9 cellular contexts compared by ENCODE assay signal in genomic region chr1:81876901-81877750, GRCh38.
DNase-seq lines count a peak whose midpoint lies in the region; ATAC-seq, FAIRE-seq and TF ChIP-seq lines count a peak whose summit lies in the region.
"Had no signal": no experiment of that assay in that cellular context is flagged by ENCODE, and none has a peak within 500 bp of the region (broad histone marks: within the 10 kb centered on the region; RNA-seq: fewer than 3 reads in every experiment).

No MANE protein-coding gene starts in this region.

- peak overlapping the region; percentile 9 for H3K4me3 ChIP-seq in epithelial cell of proximal tubule (ENCODE audit: low read depth, low read length)
- H3K4me3 ChIP-seq in mucosa of descending colon, result no peak overlapping the region

- no peak for FAIRE-seq in D721Med (lab: Jason Lieb, UNC)

- no peaks in the 10 kb centered on the region for H3K27me3 Mint-ChIP-seq in Calu3 (ENCODE audit: unreplicated experiment)

- no peaks in the 10 kb centered on the region for H3K9me3 Mint-ChIP-seq in Calu3 (ENCODE audit: low read depth, unreplicated experiment)

- no peaks in the 10 kb centered on the region for H3K4me1 ChIP-seq in mucosa of descending colon (ENCODE audit: low read depth)

- TF ChIP-seq CTCF in Calu3 (IDR thresholded peaks at IDR 0.05; ENCODE audit: unreplicated experiment), result no peak
- TF ChIP-seq CTCF in epithelial cell of proximal tubule (conservative IDR thresholded peaks at IDR 0.05; ENCODE audit: low read depth, low read length), result no peak
- TF ChIP-seq CTCF in mucosa of descending colon (IDR thresholded peaks at IDR 0.05), result no peak
- no peak for TF ChIP-seq CTCF in D721Med (IDR thresholded peaks at IDR 0.05; ENCODE audit: insufficient read depth, missing control alignments)

- H3K27ac Mint-ChIP-seq in Calu3 (ENCODE audit: unreplicated experiment), result peak overlapping the region; percentile 15

- peak; percentile 87 for ATAC-seq in mucosa of descending colon
- ATAC-seq in HG03521 (IDR thresholded peaks at IDR 0.05; ENCODE audit: unreplicated experiment), result no peak

- peaks cover 8% of the 10 kb centered on the region for H3K36me3 Mint-ChIP-seq in Calu3 (ENCODE audit: insufficient read depth, unreplicated experiment)

- no peak overlapping the region for H3K4me3 Mint-ChIP-seq in Calu3 (ENCODE audit: low read depth, unreplicated experiment)

- BruUV-seq in Calu3 (replicated peaks; lab: Mats Ljungman, UMichigan), result no TSS peak

- intact Hi-C loops in Calu3 (cut with micrococcal nuclease; ENCODE audit: unreplicated experiment), result loop anchor here (5.0 kb wide), 1 partner anchor 35 kb away; no protein-coding TSS in a partner anchor
- intact Hi-C loops in mucosa of descending colon (cut with DNase I, micrococcal nuclease), result no loop called here

- CTCF ChIA-PET in Calu3 (lab: Charles Lee), result interaction anchor here (0.5 to 1.1 kb wide), 3 partner anchors 12 to 84 kb away, joined by 3 to 6 read pairs (median 3); no protein-coding TSS in a partner anchor

- no peaks in the 10 kb centered on the region for H3K36me3 ChIP-seq in mucosa of descending colon (ENCODE audit: low read depth)

- H3K4me1 Mint-ChIP-seq in Calu3 (ENCODE audit: low read depth, unreplicated experiment), result peaks cover 49% of the 10 kb centered on the region

- no peak for DNase-seq in Calu3
- peak; percentile 20 for DNase-seq in M059J (ENCODE audit: low read depth)
- DNase-seq in epithelial cell of proximal tubule (ENCODE audit: low read depth), result peak; percentile 59
- DNase-seq in mucosa of descending colon, result no peak
- no peak for DNase-seq in anterior cingulate cortex (lab: John Stamatoyannopoulos, UW)
- no peak for DNase-seq in D721Med (ENCODE audit: insufficient read length, low spot score)
- no peak for DNase-seq in OCI-M1 (lab: John Stamatoyannopoulos, UW)
- DNase-seq: substantia nigra had no signal

- H3K9me3 ChIP-seq in mucosa of descending colon, result no peaks in the 10 kb centered on the region

Comparison
In these comparisons a context has a peak if more than half of its experiments do, and no peak if none do; other contexts are left out.
1. DNase-seq: peak in M059J (single experiment) and epithelial cell of proximal tubule (single experiment); none in Calu3 (single experiment), mucosa of descending colon (0 of 3), anterior cingulate cortex (0 of 58), D721Med (single experiment) and OCI-M1 (single experiment).